Comparison of ENCODE assay signal across 8 cellular contexts in genomic region chr4:20418865-20419451, GRCh38.
DNase-seq lines count a peak whose midpoint lies in the region; ATAC-seq and TF ChIP-seq lines count a peak whose summit lies in the region.

No MANE protein-coding gene starts in this region.

- TF ChIP-seq CTCF in MCF 10A (IDR thresholded peaks at IDR 0.05; ENCODE audit: unreplicated experiment) (peak; percentile 48), testis (IDR thresholded peaks at IDR 0.05) (peak; percentile 14 to 48 (median 32))

- BruUV-seq in MCF 10A (replicated peaks; lab: Mats Ljungman, UMichigan): no TSS peak

- no peak overlapping the region for H3K4me3 ChIP-seq in testis

- H3K4me3 Mint-ChIP-seq in MCF 10A (ENCODE audit: unreplicated experiment): peak overlapping the region; percentile 68

- CTCF ChIA-PET in MCF 10A (lab: Yijun Ruan, JAX): interaction anchor here (0.7 to 3.8 kb wide), 7 partner anchors 13 to 266 kb away, joined by 3 to 55 read pairs (median 4); no protein-coding TSS in a partner anchor

- no peaks in the 10 kb centered on the region for H3K27me3 ChIP-seq in testis

- TF ChIP-seq POLR2A in testis (IDR thresholded peaks at IDR 0.05): no peak

- peak; percentile 25 for DNase-seq in COR-L47 (lab: John Stamatoyannopoulos, UW)
- peak; percentile 54 for DNase-seq in NCI-H69 (lab: John Stamatoyannopoulos, UW)
- DNase-seq in MCF 10A (ENCODE audit: unreplicated experiment): peak; percentile 80
- peak; percentile 71 for DNase-seq in kidney tubule cell (ENCODE audit: low spot score)
- no peak for DNase-seq in testis
- no peak for DNase-seq in activated T-cell treated with anti-CD3 and anti-CD28 coated beads for 4 hours

- H3K27ac Mint-ChIP-seq in MCF 10A (ENCODE audit: low read depth, unreplicated experiment): peak overlapping the region; percentile 78

- no peaks in the 10 kb centered on the region for H3K9me3 ChIP-seq in testis

- ATAC-seq in GM18873 (IDR thresholded peaks at IDR 0.05; ENCODE audit: low FRiP score, unreplicated experiment): peak; percentile 97
- ATAC-seq in HG03097 (IDR thresholded peaks at IDR 0.05; ENCODE audit: low FRiP score, unreplicated experiment): peak; percentile 99

- H3K36me3 ChIP-seq in testis (ENCODE audit: low read depth, missing control alignments): no peaks in the 10 kb centered on the region

- POLR2A ChIA-PET in MCF 10A (lab: Yijun Ruan, JAX): interaction anchor here (0.6 kb wide), 1 partner anchor 139 kb away, joined by 5 read pairs; no protein-coding TSS in a partner anchor

- no peaks in the 10 kb centered on the region for H3K9me3 Mint-ChIP-seq in MCF 10A (ENCODE audit: unreplicated experiment)

- peaks cover 6% of the 10 kb centered on the region for H3K4me1 Mint-ChIP-seq in MCF 10A (ENCODE audit: insufficient read depth, unreplicated experiment)

- intact Hi-C loops in MCF 10A (cut with micrococcal nuclease): loop anchor here (2.0 to 5.0 kb wide), 2 partner anchors 1194 to 1732 kb away; no protein-coding TSS in a partner anchor
- intact Hi-C loops in testis (cut with DNase I; ENCODE audit: low total_unique reads): no loop called here

- 31 to 34% methylated on average over 4 of the region's 4 CpGs for WGBS in testis, 2 donors

- no peak overlapping the region for H3K27ac ChIP-seq in testis

- H3K4me1 ChIP-seq in testis: no peaks in the 10 kb centered on the region

- H3K36me3 Mint-ChIP-seq in MCF 10A (ENCODE audit: insufficient read depth, unreplicated experiment): no peaks in the 10 kb centered on the region

- no peaks in the 10 kb centered on the region for H3K27me3 Mint-ChIP-seq in MCF 10A (ENCODE audit: insufficient read depth, unreplicated experiment)

Comparison
In these comparisons a context has a peak if more than half of its experiments do, and no peak if none do; other contexts are left out.
1. DNase-seq: peak in COR-L47 (single experiment), NCI-H69 (single experiment), MCF 10A (single experiment) and kidney tubule cell (single experiment); none in testis (single experiment) and activated T-cell treated with anti-CD3 and anti-CD28 coated beads for 4 hours (single experiment).